Comparison of ENCODE assay signal across 23 cellular contexts in genomic region chr7:128389085-128389814, GRCh38. TPM values are rescaled to one million over a fixed set of nuclear protein-coding genes. Genes with fewer than 3 reads are reported as not detected.
DNase-seq lines count a peak whose midpoint lies in the region; ATAC-seq and TF ChIP-seq lines count a peak whose summit lies in the region.
"Had no signal": no experiment of that assay in that cellular context is flagged by ENCODE, and none has a peak within 500 bp of the region (broad histone marks: within the 10 kb centered on the region; RNA-seq: fewer than 3 reads in every experiment).

No MANE protein-coding gene starts in this region.

- no peaks in the 10 kb centered on the region for H3F3A ChIP-seq in PC-3 (ENCODE audit: low read length, unreplicated experiment)

- H3K79me2 ChIP-seq in PC-3 (ENCODE audit: low read length): no peaks in the 10 kb centered on the region

- H3K4me1 ChIP-seq in BLaER1 (peaks cover 52% of the 10 kb centered on the region), PC-3 (ENCODE audit: insufficient read depth, low read length) (no peaks in the 10 kb centered on the region)

- H3K9ac ChIP-seq in BLaER1: peak overlapping the region; percentile 24; the same call in 1 of the 2 replicates
- no peak overlapping the region for H3K9ac ChIP-seq in PC-3 (ENCODE audit: low read length)

- CTCF ChIA-PET in PC-3 (lab: Charles Lee): interaction anchor here (1.5 kb wide), 1 partner anchor 42 kb away, joined by 13 read pairs; no protein-coding TSS in a partner anchor

- H3K27me3 Mint-ChIP-seq in immature natural killer cell (ENCODE audit: low read depth in 3 of 3): peaks cover 0 to 6% (median 0%) of the 10 kb centered on the region in 3 donors
- H3K27me3 Mint-ChIP-seq: CD8-positive, alpha-beta memory T cell had no signal

- H3K36me3 ChIP-seq in BLaER1: peaks cover 31% of the 10 kb centered on the region
- H3K36me3 ChIP-seq in PC-3 (ENCODE audit: low read depth, low read length): no peaks in the 10 kb centered on the region

- no peaks in the 10 kb centered on the region for H3K36me3 Mint-ChIP-seq in immature natural killer cell

- H3K4me3 Mint-ChIP-seq in immature natural killer cell: no peak overlapping the region
- H3K4me3 Mint-ChIP-seq: CD8-positive, alpha-beta memory T cell; effector memory CD8-positive, alpha-beta T cell had no signal

- H3K9me2 ChIP-seq in PC-3 (replicated peaks; ENCODE audit: low read length): no peaks in the 10 kb centered on the region

- peaks cover 31% of the 10 kb centered on the region for H4K20me1 ChIP-seq in BLaER1
- no peaks in the 10 kb centered on the region for H4K20me1 ChIP-seq in PC-3 (ENCODE audit: low read length)

- H3K27me3 ChIP-seq in BLaER1 (no peaks in the 10 kb centered on the region), PC-3 (ENCODE audit: low read length) (no peaks in the 10 kb centered on the region)

- intact Hi-C loops in PC-3 (cut with micrococcal nuclease): no loop called here

- ATAC-seq in PC-3: peak; percentile 3; the same call in 1 of the 2 replicates
- no peak for ATAC-seq in activated CD4-positive, CD25-positive, alpha-beta regulatory T cell treated with anti-CD3 and anti-CD28 coated beads, Interleukin-2, amount 50 U/mL, for 24 hours
- ATAC-seq: effector memory CD8-positive, alpha-beta T cell had no signal

- POLR2A ChIA-PET in PC-3 (lab: Charles Lee; ENCODE audit: unreplicated experiment): interaction anchor here (0.5 kb wide), 1 partner anchor 46 kb away, joined by 3 read pairs; the partner anchor contains the start of gene RBM28

- no peak overlapping the region for H2AFZ ChIP-seq in PC-3 (ENCODE audit: low read length)

- no peak overlapping the region for H3K27ac Mint-ChIP-seq in immature natural killer cell

- BruUV-seq in PC-3 (replicated peaks; lab: Mats Ljungman, UMichigan): no TSS peak

- no peaks in the 10 kb centered on the region for H3K4me1 Mint-ChIP-seq in immature natural killer cell

- H3K4me2 ChIP-seq in BLaER1 (peak overlapping the region; percentile 26), PC-3 (ENCODE audit: low read length) (no peak overlapping the region)

- peak overlapping the region; percentile 27; the same call in 1 of the 2 replicates for H3K27ac ChIP-seq in BLaER1
- H3K27ac ChIP-seq in PC-3 (ENCODE audit: low read length): no peak overlapping the region
- H3K27ac ChIP-seq: esophagus squamous epithelium, spleen, tibial artery had no signal

- H3K9me3 Mint-ChIP-seq in immature natural killer cell: no peaks in the 10 kb centered on the region
- H3K9me3 Mint-ChIP-seq: CD8-positive, alpha-beta memory T cell; effector memory CD8-positive, alpha-beta T cell had no signal

- H3K4me3 ChIP-seq in BLaER1 (no peak overlapping the region), PC-3 (ENCODE audit: low read length) (no peak overlapping the region), fibroblast of villous mesenchyme (ENCODE audit: low read depth, low read length) (no peak overlapping the region)
- H3K4me3 ChIP-seq: esophagus squamous epithelium, spleen, tibial artery had no signal

- in situ Hi-C loops in GM13976 (cut with MboI; ENCODE audit: low sequenced_read_pairs, unreplicated experiment): no loop called here

- no peaks in the 10 kb centered on the region for H3K9me3 ChIP-seq in BLaER1
- no peaks in the 10 kb centered on the region for H3K9me3 ChIP-seq in PC-3 (ENCODE audit: low read length)
- H3K9me3 ChIP-seq: esophagus squamous epithelium, spleen, tibial artery had no signal

- peak; percentile 68 for DNase-seq in ELF-1 (ENCODE audit: low read depth, low spot score)
- DNase-seq in PC-3: no peak
- no peak for DNase-seq in fibroblast of villous mesenchyme (ENCODE audit: low read depth)
- DNase-seq in stimulated activated CD4-positive, alpha-beta T cell treated with anti-CD3 and anti-CD28 coated beads, Interleukin-4, amount 100 ng/mL, for 1 hour: no peak
- DNase-seq in GM13976 (ENCODE audit: low spot score): no peak
- DNase-seq in immature natural killer cell: no peak
- DNase-seq: activated CD4-positive, alpha-beta T cell treated with anti-CD3 and anti-CD28 coated beads, Interleukin-2, amount 50 U/mL, for 1 hour; activated effector memory CD4-positive, alpha-beta T cell treated with anti-CD3 and anti-CD28 coated beads, Interleukin-2, amount 50 U/mL, for 16 hours; CD8-positive, alpha-beta memory T cell; effector memory CD8-positive, alpha-beta T cell; esophagus squamous epithelium; kidney glomerular epithelial cell; mammary epithelial cell; MM.1S; NCI-H226; nucleus accumbens; spleen; stimulated activated CD4-positive, alpha-beta T cell treated with anti-CD3 and anti-CD28 coated beads, Interleukin-4, amount 100 ng/mL, for 24 hours; stimulated activated naive CD4-positive, alpha-beta T cell treated with Interleukin-2 at 50 U/mL for 16 hours; T-helper 2 cell; tibial artery had no signal

- TF ChIP-seq CTCF in PC-3 (conservative IDR thresholded peaks at IDR 0.05; ENCODE audit: low read depth, low read length): no peak
- TF ChIP-seq CTCF in fibroblast of villous mesenchyme (IDR thresholded peaks at IDR 0.05; ENCODE audit: insufficient read depth, low read depth, low read length): peak; percentile 1
- no peak for TF ChIP-seq CTCF in GM13976 (IDR thresholded peaks at IDR 0.05; ENCODE audit: borderline replicate concordance, control extremely low read depth, extremely low read depth, insufficient read depth, missing control alignments)

RNA-seq across cellular contexts. Expression of gene IMPDH1, which starts 20.5 kb away (rescaled TPM):
- total RNA-seq in PC-3 (2014; rRNA removed): 128 and 142 TPM in 2 replicates
- total RNA-seq in fibroblast of villous mesenchyme: 54.0 and 60.9 TPM in 2 replicates
- polyA plus RNA-seq in immature natural killer cell: 10 to 100 TPM; 39.0 to 66.0 (median 53.3) TPM

RNA-seq across cellular contexts. Expression of gene PRRT4, which starts 27.8 kb away (rescaled TPM):
- total RNA-seq in PC-3 (2014; rRNA removed) (0.36 and 0.69 TPM in 2 replicates), fibroblast of villous mesenchyme (not detected in 2 replicates)
- under 1 TPM in 1 of 3 donors, not detected in 2; 0.08 TPM for polyA plus RNA-seq in immature natural killer cell

RNA-seq across cellular contexts. Expression of gene RBM28, which starts 45.5 kb away (rescaled TPM):
- 45.3 and 59.4 TPM in 2 replicates for total RNA-seq in PC-3 (2014; rRNA removed)
- 7.3 and 11.9 TPM in 2 replicates for total RNA-seq in fibroblast of villous mesenchyme
- polyA plus RNA-seq in immature natural killer cell: 10 to 100 TPM in 1 of 3 donors, 1 to 10 TPM in 2; 3.0 to 14.1 (median 7.5) TPM
